20 cellular contexts compared by ENCODE assay signal in the genomic region with DNA sequence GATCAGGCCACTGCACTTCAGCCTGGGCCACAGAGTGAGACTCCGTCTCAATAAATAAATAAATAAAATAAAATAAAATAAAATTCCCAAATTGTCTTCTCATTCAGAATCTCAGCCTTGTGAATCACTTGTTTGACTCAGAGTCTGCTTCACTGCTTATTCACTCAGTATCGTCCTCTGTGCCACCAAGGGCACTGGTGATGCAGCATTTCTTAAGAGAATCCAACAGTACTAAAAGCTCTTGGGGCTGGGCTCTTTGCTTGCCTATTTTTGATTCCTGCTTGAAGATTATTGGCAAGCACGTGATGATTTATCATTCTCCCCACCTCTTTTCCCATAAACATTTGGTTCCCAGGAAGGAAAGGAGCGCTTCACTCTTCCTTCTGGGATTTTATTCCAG. TPM values are rescaled to one million over a fixed set of nuclear protein-coding genes. Genes with fewer than 3 reads are reported as not detected.
A peak's percentile ranks its signal among the peaks of the same experiment; 100 is the strongest.
DNase-seq lines count a peak whose midpoint lies in the region; ATAC-seq and TF ChIP-seq lines count a peak whose summit lies in the region.
"Had no signal": no experiment of that assay in that cellular context is flagged by ENCODE, and none has a peak within 500 bp of the region (broad histone marks: within the 10 kb centered on the region; RNA-seq: fewer than 3 reads in every experiment).

No MANE protein-coding gene starts in this region.

- TF ChIP-seq CTCF in cardiac fibroblast (IDR thresholded peaks at IDR 0.05; ENCODE audit: low read depth, low read length): no peak

- no peak overlapping the region for H3K4me3 ChIP-seq in MG63
- H3K4me3 ChIP-seq in cardiac fibroblast (replicated peaks in 1 of 2; ENCODE audit: low read depth in 2 of 2, low read length in 2 of 2): no peak overlapping the region
- H3K4me3 ChIP-seq: suprapubic skin had no signal

- DNase-seq in Caki2 (ENCODE audit: low read depth): peak; percentile 30
- DNase-seq in MG63: peak; percentile 58
- DNase-seq in cardiac fibroblast (ENCODE audit: low read depth in 2 of 2): peak; percentile 19 to 85
- DNase-seq in myocyte (ENCODE audit: low read depth): peak; percentile 7
- no peak for DNase-seq in substantia nigra (lab: John Stamatoyannopoulos, UW)
- DNase-seq in left lobe of liver (ENCODE audit: low spot score): no peak
- DNase-seq: activated CD4-positive, alpha-beta T cell treated with anti-CD3 and anti-CD28 coated beads for 36 hours; activated naive CD4-positive, alpha-beta T cell treated with anti-CD3 and anti-CD28 coated beads for 36 hours; activated T-cell treated with anti-CD3 and anti-CD28 coated beads for 4 hours; C1 segment of cervical spinal cord; DMS79 treated with DMSO at 0.1 percent for 48 hours; effector CD8-positive, alpha-beta T cell; H9; MM.1S; NCI-H2107; NCI-H82 had no signal

- no peak for ATAC-seq in GM19397 (IDR thresholded peaks at IDR 0.05; ENCODE audit: unreplicated experiment)
- ATAC-seq in HG02610 (IDR thresholded peaks at IDR 0.05; ENCODE audit: unreplicated experiment): no peak
- no peak for ATAC-seq in left lobe of liver
- ATAC-seq: activated CD4-positive, alpha-beta T cell treated with anti-CD3 and anti-CD28 coated beads for 36 hours; Right ventricle myocardium inferior had no signal

- H3K27me3 ChIP-seq in MG63: no peaks in the 10 kb centered on the region
- H3K27me3 ChIP-seq: suprapubic skin had no signal

- H3K9me3 ChIP-seq in MG63: no peaks in the 10 kb centered on the region
- H3K9me3 ChIP-seq: suprapubic skin had no signal

- H3K27ac ChIP-seq in substantia nigra (ENCODE audit: low read depth, low read length, poor library complexity, severe bottlenecking): no peak overlapping the region
- H3K27ac ChIP-seq: suprapubic skin had no signal

- H3K36me3 ChIP-seq in MG63: no peaks in the 10 kb centered on the region
- H3K36me3 ChIP-seq: suprapubic skin had no signal

- in situ Hi-C loops in Caki2 (cut with HindIII; ENCODE audit: low pct_unique_long_range_greater_than_20kb, low sequenced_read_pairs): no loop called here

RNA-seq across cellular contexts. Expression of a gene that starts 54.8 kb away (rescaled TPM):
- total RNA-seq in Caki2 (2014; rRNA removed; shearing (Covaris generic); ENCODE audit: low replicate concordance): 636 and 694 TPM in 2 replicates
- 638 and 1,413 TPM in 2 replicates for total RNA-seq in MG63 (2014; rRNA removed; shearing (Covaris generic); ENCODE audit: low replicate concordance)
- total RNA-seq in myocyte (190 and 229 TPM in 2 replicates), left lobe of liver (92.4 TPM)
- polyA plus RNA-seq in myocyte (2012): 102 TPM

Comparison
In these comparisons a context has a peak if more than half of its experiments do, and no peak if none do; other contexts are left out.
1. DNase-seq: peak in Caki2 (single experiment), MG63 (single experiment), cardiac fibroblast (2 of 2) and myocyte (single experiment); none in substantia nigra (0 of 49) and left lobe of liver (single experiment).